Comparison of ENCODE assay signal across 15 cellular contexts in the genomic region with DNA sequence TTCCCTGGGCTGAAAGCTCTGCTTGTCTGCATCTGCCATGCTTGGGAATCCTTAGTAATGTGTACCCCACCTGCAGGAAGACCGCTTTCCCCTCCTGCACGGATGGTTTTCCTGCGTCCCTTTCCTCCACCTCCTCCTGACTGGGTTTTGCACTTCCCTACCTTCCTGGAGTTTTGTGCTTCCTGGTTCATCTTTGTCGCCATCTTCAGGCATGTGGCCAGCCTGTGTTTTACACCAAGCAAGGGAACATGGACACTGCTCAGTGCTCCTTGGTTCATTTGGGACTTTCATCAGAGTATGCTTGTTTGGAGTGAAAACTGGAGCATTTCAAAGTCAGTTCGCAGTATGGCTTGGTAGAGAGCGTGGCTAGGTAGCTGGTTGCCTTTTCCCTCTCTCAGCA. TPM values are rescaled to one million over a fixed set of nuclear protein-coding genes. Genes with fewer than 3 reads are reported as not detected.
DNase-seq lines count a peak whose midpoint lies in the region; ATAC-seq and TF ChIP-seq lines count a peak whose summit lies in the region.
"Had no signal": no experiment of that assay in that cellular context is flagged by ENCODE, and none has a peak within 500 bp of the region (broad histone marks: within the 10 kb centered on the region; RNA-seq: fewer than 3 reads in every experiment).

No MANE protein-coding gene starts in this region.

- H3K27ac ChIP-seq in A673 (ENCODE audit: low read depth, low read length, poor library complexity, severe bottlenecking) (no peak overlapping the region), OCI-LY7 (ENCODE audit: low read depth, low read length, poor library complexity, severe bottlenecking) (no peak overlapping the region)

- no peaks in the 10 kb centered on the region for H3K36me3 ChIP-seq in A673 (ENCODE audit: insufficient read depth, low read length, poor library complexity, severe bottlenecking)
- H3K36me3 ChIP-seq in OCI-LY7 (ENCODE audit: insufficient read depth, low read length): no peaks in the 10 kb centered on the region

- POLR2A ChIA-PET in A673 (lab: Charles Lee; ENCODE audit: low non-redundant PET): no interaction called here
- POLR2A ChIA-PET in OCI-LY7 (lab: Charles Lee): interaction anchor here (0.5 kb wide), 1 partner anchor 169 kb away, joined by 4 read pairs; no protein-coding TSS in a partner anchor

- ATAC-seq in GM19395 (IDR thresholded peaks at IDR 0.05; ENCODE audit: unreplicated experiment) (no peak), HG02884 (IDR thresholded peaks at IDR 0.05; ENCODE audit: unreplicated experiment) (no peak)
- ATAC-seq: esophagus mucosa, T-cell had no signal

- CTCF ChIA-PET in A673 (lab: Charles Lee) (no interaction called here), OCI-LY7 (lab: Charles Lee; ENCODE audit: unreplicated experiment) (no interaction called here)

- no peak overlapping the region for H3K4me3 ChIP-seq in A673 (ENCODE audit: low read depth, low read length, poor library complexity, severe bottlenecking)
- no peak overlapping the region for H3K4me3 ChIP-seq in OCI-LY7 (ENCODE audit: low read depth, low read length, poor library complexity, severe bottlenecking)

- DNase-seq in A673 (ENCODE audit: low spot score) (peak; percentile 35), EH (ENCODE audit: low read depth) (peak; percentile 15), OCI-LY7 (ENCODE audit: low spot score) (no peak), fibroblast of peridontal ligament (ENCODE audit: extremely low read depth) (peak; percentile 3), hippocampal formation (lab: John Stamatoyannopoulos, UW) (no peak), midbrain (lab: John Stamatoyannopoulos, UW) (no peak)
- DNase-seq: activated CD4-positive, alpha-beta T cell treated with anti-CD3 and anti-CD28 coated beads for 48 hours; activated effector memory CD4-positive, alpha-beta T cell treated with Interleukin-2 at 50 U/mL for 16 hours; central memory CD4-positive, alpha-beta T cell; naive B cell; NCI-H1417 treated with DMSO at 0.1 percent for 48 hours; T-cell had no signal

- BruUV-seq in A673 (replicated peaks; lab: Mats Ljungman, UMichigan) (no TSS peak), OCI-LY7 (replicated peaks; lab: Mats Ljungman, UMichigan) (no TSS peak)

- no peaks in the 10 kb centered on the region for H3K9me2 ChIP-seq in OCI-LY7 (ENCODE audit: insufficient read depth, low read length)

- peak; percentile 49 for TF ChIP-seq CTCF in A673 (conservative IDR thresholded peaks at IDR 0.05; ENCODE audit: low read depth, low read length)
- TF ChIP-seq CTCF in OCI-LY7 (conservative IDR thresholded peaks at IDR 0.05; ENCODE audit: low read length): 0 out of 2 replicates have a peak, but pooled peaks have one; percentile 23

- no peaks in the 10 kb centered on the region for H3K9me3 ChIP-seq in A673 (ENCODE audit: low read depth, low read length, poor library complexity, severe bottlenecking)
- no peaks in the 10 kb centered on the region for H3K9me3 ChIP-seq in OCI-LY7 (ENCODE audit: low read length)

- no peaks in the 10 kb centered on the region for H4K20me1 ChIP-seq in OCI-LY7 (ENCODE audit: insufficient read depth, low read length)

- H3K4me1 ChIP-seq in A673 (ENCODE audit: insufficient read depth, low read length, poor library complexity, severe bottlenecking) (peaks cover 11% of the 10 kb centered on the region), OCI-LY7 (ENCODE audit: insufficient read depth, low read length, poor library complexity, severe bottlenecking) (no peaks in the 10 kb centered on the region)

- H3K79me2 ChIP-seq in OCI-LY7 (ENCODE audit: insufficient read depth, low read depth, low read length): no peaks in the 10 kb centered on the region

- no peak overlapping the region for H2AFZ ChIP-seq in OCI-LY7 (ENCODE audit: low read length)

- intact Hi-C loops in A673 (cut with micrococcal nuclease; ENCODE audit: unreplicated experiment) (no loop called here), OCI-LY7 (cut with micrococcal nuclease; ENCODE audit: unreplicated experiment) (no loop called here)

- no peak overlapping the region for H3K4me2 ChIP-seq in OCI-LY7 (ENCODE audit: low read length)

- H3K27me3 ChIP-seq in A673 (replicated peaks; ENCODE audit: insufficient read depth, low read depth, low read length, poor library complexity): no peaks in the 10 kb centered on the region

RNA-seq across cellular contexts. Expression of a gene that starts 30.7 kb away (rescaled TPM):
- total RNA-seq in A673 (2021) (not detected in 2 replicates), OCI-LY7 (2022) (not detected in 2 replicates)
- total RNA-seq in OCI-LY7 (2014; rRNA removed; shearing (Covaris generic)): not detected in 2 replicates
- total RNA-seq: esophagus mucosa, T-cell had no signal

Comparison
In these comparisons a context has a peak if more than half of its experiments do, and no peak if none do; other contexts are left out.
1. DNase-seq: peak in A673 (single experiment), EH (single experiment) and fibroblast of peridontal ligament (single experiment); none in OCI-LY7 (single experiment), hippocampal formation (0 of 2) and midbrain (single experiment).